Comparison of ENCODE assay signal across 30 cellular contexts in the genomic region with DNA sequence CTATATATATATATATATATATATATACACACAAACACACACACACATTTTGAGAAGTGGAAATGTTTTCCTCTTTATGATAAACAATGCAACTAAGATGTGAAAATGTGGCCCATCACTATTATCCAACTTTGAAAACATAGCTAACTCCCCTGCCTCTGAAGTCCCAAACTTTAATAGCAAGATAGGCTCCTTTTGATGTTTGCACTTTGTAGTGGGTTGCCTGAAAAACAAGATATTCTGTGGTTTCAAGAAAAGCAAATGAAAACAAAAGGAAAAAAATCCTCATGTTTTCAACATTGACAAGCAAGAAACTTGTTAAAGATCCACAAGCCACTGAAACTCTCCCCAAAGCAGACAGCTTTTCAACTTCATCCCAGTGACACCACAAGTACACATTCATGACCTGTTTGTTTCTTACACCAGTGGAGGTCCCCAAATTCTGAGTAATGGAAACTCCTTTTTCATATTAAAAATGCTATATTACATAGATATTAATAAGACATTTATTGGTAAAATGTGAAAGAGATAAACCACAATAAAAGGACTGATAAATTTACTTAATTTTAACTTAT.
DNase-seq lines count a peak whose midpoint lies in the region; ATAC-seq lines count a peak whose summit lies in the region.
"Had no signal": no experiment of that assay in that cellular context is flagged by ENCODE, and none has a peak within 500 bp of the region (broad histone marks: within the 10 kb centered on the region; RNA-seq: fewer than 3 reads in every experiment).

No MANE protein-coding gene starts in this region.

- no peak for DNase-seq in activated naive CD4-positive, alpha-beta T cell treated with anti-CD3 and anti-CD28 coated beads, Interleukin-2, amount 50 U/mL, for 72 hours (ENCODE audit: low spot score in 2 of 2)
- DNase-seq in activated naive CD4-positive, alpha-beta T cell (lab: John Stamatoyannopoulos, UW), result no peak
- DNase-seq in T-helper 17 cell (no peak), NCI-H345 (lab: John Stamatoyannopoulos, UW) (no peak)
- DNase-seq in stimulated activated naive CD8-positive, alpha-beta T cell treated with anti-CD3 and anti-CD28 coated beads, Interleukin-15, Interleukin-2, amounts not matched to agents 100 U/mL and 50 U/mL, for 24 hours, result no peak
- DNase-seq in stimulated activated CD4-positive, alpha-beta T cell treated with anti-CD3 and anti-CD28 coated beads, Interleukin-4, amount 100 ng/mL, for 24 hours, result no peak
- DNase-seq: activated CD4-positive, alpha-beta T cell treated with anti-CD3 and anti-CD28 coated beads, Interleukin-2, amount 10 ng/mL, durations not matched to agents 7 days and 5 days; amniotic stem cell; brain microvascular endothelial cell; DMS79; H7; left lung; mesendoderm; MG63; NCI-H1436; NCI-H446; NCI-H82; RPMI8226; stimulated activated CD4-positive, alpha-beta T cell treated with anti-CD3 and anti-CD28 coated beads, Interleukin-12 subunit alpha, Interleukin-12 subunit beta, amount 100 ng/mL, for 4 hours; stimulated activated CD4-positive, alpha-beta T cell treated with anti-CD3 and anti-CD28 coated beads, Interleukin-4, amount 100 ng/mL, for 4 hours; stimulated activated naive B cell treated with anti-CD40 and anti-IgM and Interleukin-4, amounts not matched to agents 10 μg/mL and 1 μg/mL and 100 μg/mL, for 72 hours; T-helper 1 cell; uterus had no signal

- no peaks in the 10 kb centered on the region for H3K9me3 ChIP-seq in T-helper 17 cell (ENCODE audit: control insufficient read depth, low read length, poor library complexity, severe bottlenecking)
- H3K9me3 ChIP-seq: left lung, MG63, neutrophil, SJSA1, thoracic aorta, uterus had no signal

- no peak overlapping the region for H3K27ac Mint-ChIP-seq in activated naive CD4-positive, alpha-beta T cell treated with anti-CD3 and anti-CD28 coated beads, Interleukin-2, amount 50 U/mL, for 72 hours
- peak overlapping the region; percentile 62 for H3K27ac Mint-ChIP-seq in T-helper 17 cell
- H3K27ac Mint-ChIP-seq: progenitor cell of endocrine pancreas; stimulated activated naive B cell treated with anti-CD40 and anti-IgM and Interleukin-4, amounts not matched to agents 10 μg/mL and 1 μg/mL and 100 μg/mL, for 72 hours had no signal

- ATAC-seq in activated naive CD4-positive, alpha-beta T cell treated with anti-CD3 and anti-CD28 coated beads, Interleukin-2, amount 50 U/mL, for 72 hours, result peak; percentile 37 to 94
- ATAC-seq in GM19395 (IDR thresholded peaks at IDR 0.05; ENCODE audit: unreplicated experiment), result peak; percentile 40
- ATAC-seq in T-helper 17 cell, result no peak
- ATAC-seq in stimulated activated naive CD8-positive, alpha-beta T cell treated with anti-CD3 and anti-CD28 coated beads, Interleukin-15, Interleukin-2, amounts not matched to agents 100 U/mL and 50 U/mL, for 24 hours, result peak; percentile 78
- ATAC-seq in HG03095 (IDR thresholded peaks at IDR 0.05; ENCODE audit: unreplicated experiment), result no peak
- ATAC-seq: left lung; sciatic nerve; stimulated activated naive B cell treated with anti-CD40 and anti-IgM and Interleukin-4, amounts not matched to agents 10 μg/mL and 1 μg/mL and 100 μg/mL, for 72 hours had no signal

- no peak overlapping the region for H3K4me3 Mint-ChIP-seq in T-helper 17 cell
- H3K4me3 Mint-ChIP-seq: activated CD4-positive, alpha-beta T cell treated with anti-CD3 and anti-CD28 coated beads, Interleukin-2, amount 10 ng/mL, durations not matched to agents 7 days and 5 days; stimulated activated naive B cell treated with anti-CD40 and anti-IgM and Interleukin-4, amounts not matched to agents 10 μg/mL and 1 μg/mL and 100 μg/mL, for 72 hours had no signal

- H3K9me3 Mint-ChIP-seq in activated naive CD4-positive, alpha-beta T cell treated with anti-CD3 and anti-CD28 coated beads, Interleukin-2, amount 50 U/mL, for 72 hours, result peaks cover 0 to 4% of the 10 kb centered on the region in 2 donors

- peaks cover 18% of the 10 kb centered on the region for H3K4me1 Mint-ChIP-seq in T-helper 17 cell

- peaks cover 0 to 12% of the 10 kb centered on the region in 2 donors for H3K36me3 Mint-ChIP-seq in activated naive CD4-positive, alpha-beta T cell treated with anti-CD3 and anti-CD28 coated beads, Interleukin-2, amount 50 U/mL, for 72 hours
- H3K36me3 Mint-ChIP-seq in T-helper 17 cell (ENCODE audit: low read depth), result no peaks in the 10 kb centered on the region

- no peaks in the 10 kb centered on the region for H3K27me3 Mint-ChIP-seq in T-helper 17 cell
- H3K27me3 Mint-ChIP-seq: progenitor cell of endocrine pancreas; stimulated activated naive B cell treated with anti-CD40 and anti-IgM and Interleukin-4, amounts not matched to agents 10 μg/mL and 1 μg/mL and 100 μg/mL, for 72 hours had no signal

Comparison
In these comparisons a context has a peak if more than half of its experiments do, and no peak if none do; other contexts are left out.
1. ATAC-seq: peak in activated naive CD4-positive, alpha-beta T cell treated with anti-CD3 and anti-CD28 coated beads, Interleukin-2, amount 50 U/mL, for 72 hours (2 of 2), GM19395 (single experiment) and stimulated activated naive CD8-positive, alpha-beta T cell treated with anti-CD3 and anti-CD28 coated beads, Interleukin-15, Interleukin-2, amounts not matched to agents 100 U/mL and 50 U/mL, for 24 hours (single experiment); none in T-helper 17 cell (single experiment) and HG03095 (single experiment).